Comparison of ENCODE assay signal across 13 cellular contexts in genomic region chr1:228866498-228866897, GRCh38.
DNase-seq lines count a peak whose midpoint lies in the region; ATAC-seq and TF ChIP-seq lines count a peak whose summit lies in the region.
"Had no signal": no experiment of that assay in that cellular context is flagged by ENCODE, and none has a peak within 500 bp of the region (broad histone marks: within the 10 kb centered on the region; RNA-seq: fewer than 3 reads in every experiment).

No MANE protein-coding gene starts in this region.

- no peaks in the 10 kb centered on the region for H3K9me3 ChIP-seq in BE2C
- no peaks in the 10 kb centered on the region for H3K9me3 ChIP-seq in esophagus squamous epithelium
- no peaks in the 10 kb centered on the region for H3K9me3 ChIP-seq in MM.1S (replicated peaks; ENCODE audit: insufficient read depth, low read length)
- H3K9me3 ChIP-seq: gastroesophageal sphincter had no signal

- WGBS in esophagus squamous epithelium, 2 donors = 79 to 82% methylated on average over 10 of the region's 11 CpGs

- H3K4me3 Mint-ChIP-seq in nephron progenitor cell = no peak overlapping the region
- H3K4me3 Mint-ChIP-seq: stimulated activated naive CD8-positive, alpha-beta T cell treated with anti-CD3 and anti-CD28 coated beads, Interleukin-15, Interleukin-2, amounts not matched to agents 100 ng/mL and 50 ng/mL, for 24 hours had no signal

- TF ChIP-seq POLR2A in esophagus squamous epithelium (IDR thresholded peaks at IDR 0.05) = no peak

- no peak for ATAC-seq in GM18502 (IDR thresholded peaks at IDR 0.05; ENCODE audit: poor library complexity, unreplicated experiment)
- ATAC-seq: gastroesophageal sphincter had no signal

- peaks cover 3% of the 10 kb centered on the region for H3K27me3 Mint-ChIP-seq in nephron progenitor cell (ENCODE audit: low read depth, poor library complexity)
- H3K27me3 Mint-ChIP-seq: stimulated activated naive CD8-positive, alpha-beta T cell treated with anti-CD3 and anti-CD28 coated beads, Interleukin-15, Interleukin-2, amounts not matched to agents 100 ng/mL and 50 ng/mL, for 24 hours had no signal

- no peak overlapping the region for H2AFZ ChIP-seq in MM.1S (ENCODE audit: low read length)

- peak overlapping the region; percentile 46 for H3K27ac Mint-ChIP-seq in nephron progenitor cell
- H3K27ac Mint-ChIP-seq: stimulated activated naive CD8-positive, alpha-beta T cell treated with anti-CD3 and anti-CD28 coated beads, Interleukin-15, Interleukin-2, amounts not matched to agents 100 ng/mL and 50 ng/mL, for 24 hours had no signal

- H3K9me3 Mint-ChIP-seq in nephron progenitor cell = no peaks in the 10 kb centered on the region
- H3K9me3 Mint-ChIP-seq: stimulated activated naive CD8-positive, alpha-beta T cell treated with anti-CD3 and anti-CD28 coated beads, Interleukin-15, Interleukin-2, amounts not matched to agents 100 ng/mL and 50 ng/mL, for 24 hours had no signal

- intact Hi-C loops in dorsolateral prefrontal cortex (cut with DNase I) = no loop called here
- intact Hi-C loops in esophagus squamous epithelium (cut with DNase I) = no loop called here

- peaks cover 90% of the 10 kb centered on the region for H3K4me1 Mint-ChIP-seq in nephron progenitor cell

- DNase-seq in BE2C (peak; percentile 42), HT-29 (ENCODE audit: low spot score) (peak; percentile 28), dorsolateral prefrontal cortex (no peak), nephron progenitor cell (no peak), esophagus squamous epithelium (lab: John Stamatoyannopoulos, UW) (no peak), NCI-H1436 treated with DMSO at 0.1 percent for 48 hours (lab: John Stamatoyannopoulos, UW) (no peak), MM.1S (no peak)
- DNase-seq: KBM-7, mesendoderm, SIG-M5 had no signal

- no peaks in the 10 kb centered on the region for H3K36me3 Mint-ChIP-seq in nephron progenitor cell (ENCODE audit: low read depth)

- H3K4me2 ChIP-seq in MM.1S (ENCODE audit: low read depth, low read length) = no peak overlapping the region

- H3K36me3 ChIP-seq in BE2C (no peaks in the 10 kb centered on the region), esophagus squamous epithelium (no peaks in the 10 kb centered on the region), MM.1S (replicated peaks; ENCODE audit: insufficient read depth, low read length) (no peaks in the 10 kb centered on the region)
- H3K36me3 ChIP-seq: gastroesophageal sphincter had no signal

- H3K9ac ChIP-seq in MM.1S (ENCODE audit: low read length) = no peak overlapping the region

- H3K4me1 ChIP-seq in BE2C = peaks cover 50% of the 10 kb centered on the region
- peaks cover 0 to 4% (median 0%) of the 10 kb centered on the region in 3 donors for H3K4me1 ChIP-seq in esophagus squamous epithelium
- H3K4me1 ChIP-seq in MM.1S (ENCODE audit: low read length) = 0 out of 2 replicates have a peak, but pooled peaks cover 4% of the 10 kb centered on the region

- no peaks in the 10 kb centered on the region for H3F3A ChIP-seq in MM.1S (ENCODE audit: insufficient read depth, low read length)

- H3K27ac ChIP-seq in dorsolateral prefrontal cortex (peak overlapping the region in 43 of 59 donors; percentile 2 to 94 (median 61)), esophagus squamous epithelium (no peak overlapping the region), MM.1S (ENCODE audit: low read length) (no peak overlapping the region)
- H3K27ac ChIP-seq: gastroesophageal sphincter had no signal

- H3K79me2 ChIP-seq in MM.1S (ENCODE audit: low read length) = no peaks in the 10 kb centered on the region

- H3K4me3 ChIP-seq in BE2C (ENCODE audit: low read depth, low read length) (peak overlapping the region; percentile 21), dorsolateral prefrontal cortex (no peak overlapping the region), esophagus squamous epithelium (no peak overlapping the region), MM.1S (ENCODE audit: low read length) (no peak overlapping the region)
- H3K4me3 ChIP-seq: gastroesophageal sphincter had no signal

- no peaks in the 10 kb centered on the region for H3K27me3 ChIP-seq in BE2C
- H3K27me3 ChIP-seq in dorsolateral prefrontal cortex = no peaks in the 10 kb centered on the region
- H3K27me3 ChIP-seq in esophagus squamous epithelium = peaks cover 0 to 5% (median 0%) of the 10 kb centered on the region in 4 donors
- no peaks in the 10 kb centered on the region for H3K27me3 ChIP-seq in MM.1S (replicated peaks; ENCODE audit: insufficient read depth, low read length)
- H3K27me3 ChIP-seq: gastroesophageal sphincter had no signal

- TF ChIP-seq CTCF in BE2C (IDR thresholded peaks at IDR 0.05; ENCODE audit: low read depth, low read length) = no peak
- peak in 1 of 56 donors; percentile 12 for TF ChIP-seq CTCF in dorsolateral prefrontal cortex (IDR thresholded peaks at IDR 0.05 in 54 of 56, conservative IDR thresholded peaks at IDR 0.05 in 2 of 56; ENCODE audit: low read depth in 1 of 56, partially characterized antibody in 56 of 56)
- TF ChIP-seq CTCF in nephron progenitor cell (IDR thresholded peaks at IDR 0.05) = no peak
- TF ChIP-seq CTCF in esophagus squamous epithelium (IDR thresholded peaks at IDR 0.05) = no peak
- no peak for TF ChIP-seq CTCF in MM.1S (IDR thresholded peaks at IDR 0.05; ENCODE audit: low read length)

- no peaks in the 10 kb centered on the region for H4K20me1 ChIP-seq in MM.1S (ENCODE audit: insufficient read depth, low read length)

- H3K9me2 ChIP-seq in MM.1S (replicated peaks; ENCODE audit: insufficient read depth, low read length) = no peaks in the 10 kb centered on the region

Comparison
In these comparisons a context has a peak if more than half of its experiments do, and no peak if none do; other contexts are left out.
1. DNase-seq: peak in BE2C (single experiment) and HT-29 (single experiment); none in dorsolateral prefrontal cortex (0 of 10), nephron progenitor cell (single experiment), esophagus squamous epithelium (single experiment), NCI-H1436 treated with DMSO at 0.1 percent for 48 hours (single experiment) and MM.1S (single experiment).
2. H3K27ac ChIP-seq: peak in dorsolateral prefrontal cortex (43 of 59); none in esophagus squamous epithelium (0 of 4) and MM.1S (single experiment).